ENCODE assay signal across 1 cellular context in the genomic region with DNA sequence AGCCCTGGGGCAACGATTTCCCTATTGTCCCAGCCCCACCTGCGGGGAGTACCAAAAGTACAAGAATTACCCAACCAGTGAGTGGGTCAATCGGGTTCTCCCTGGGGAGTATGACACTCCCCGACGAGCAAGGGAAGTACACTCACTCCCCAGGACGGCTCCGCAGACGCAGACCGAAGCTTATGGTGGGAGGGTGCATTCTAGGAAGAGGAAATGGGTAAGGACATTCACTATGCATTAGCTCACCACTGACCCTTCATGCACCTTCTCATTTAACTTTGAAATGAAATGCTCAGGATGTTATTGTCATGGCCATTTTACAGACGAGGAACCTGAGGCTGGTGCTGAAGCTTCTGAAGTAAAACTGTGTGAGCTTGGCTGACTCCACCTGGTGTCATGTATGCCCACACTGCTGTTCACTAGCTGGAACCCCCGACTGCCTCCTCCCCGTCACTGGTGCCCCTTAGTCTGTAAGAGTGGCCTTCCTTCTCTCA.
TF ChIP-seq lines count a peak whose summit lies in the region.

No MANE protein-coding gene starts in this region.

TF ChIP-seq in SK-N-SH treated with all-trans-retinoic acid at 6 μM for 48 hours, 23 proteins besides CTCF, POLR2A, EP300 and RAD21 (continued from another document):
- TF ChIP-seq, protein P1, sequence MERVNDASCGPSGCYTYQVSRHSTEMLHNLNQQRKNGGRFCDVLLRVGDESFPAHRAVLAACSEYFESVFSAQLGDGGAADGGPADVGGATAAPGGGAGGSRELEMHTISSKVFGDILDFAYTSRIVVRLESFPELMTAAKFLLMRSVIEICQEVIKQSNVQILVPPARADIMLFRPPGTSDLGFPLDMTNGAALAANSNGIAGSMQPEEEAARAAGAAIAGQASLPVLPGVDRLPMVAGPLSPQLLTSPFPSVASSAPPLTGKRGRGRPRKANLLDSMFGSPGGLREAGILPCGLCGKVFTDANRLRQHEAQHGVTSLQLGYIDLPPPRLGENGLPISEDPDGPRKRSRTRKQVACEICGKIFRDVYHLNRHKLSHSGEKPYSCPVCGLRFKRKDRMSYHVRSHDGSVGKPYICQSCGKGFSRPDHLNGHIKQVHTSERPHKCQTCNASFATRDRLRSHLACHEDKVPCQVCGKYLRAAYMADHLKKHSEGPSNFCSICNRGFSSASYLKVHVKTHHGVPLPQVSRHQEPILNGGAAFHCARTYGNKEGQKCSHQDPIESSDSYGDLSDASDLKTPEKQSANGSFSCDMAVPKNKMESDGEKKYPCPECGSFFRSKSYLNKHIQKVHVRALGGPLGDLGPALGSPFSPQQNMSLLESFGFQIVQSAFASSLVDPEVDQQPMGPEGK (CRISPR knock-in tag; IDR thresholded peaks at IDR 0.05; ENCODE audit: borderline replicate concordance) = no peak
- TF ChIP-seq ZNF8 (CRISPR knock-in tag; IDR thresholded peaks at IDR 0.05) (no peak), PPARA (CRISPR knock-in tag; IDR thresholded peaks at IDR 0.05; ENCODE audit: borderline replicate concordance) (no peak)
TF ChIP-seq in SK-N-SH treated with all-trans-retinoic acid at 6 μM for 48 hours: peak in this region for 0.
